Comparison of ENCODE assay signal across 1 cellular context in the genomic region with DNA sequence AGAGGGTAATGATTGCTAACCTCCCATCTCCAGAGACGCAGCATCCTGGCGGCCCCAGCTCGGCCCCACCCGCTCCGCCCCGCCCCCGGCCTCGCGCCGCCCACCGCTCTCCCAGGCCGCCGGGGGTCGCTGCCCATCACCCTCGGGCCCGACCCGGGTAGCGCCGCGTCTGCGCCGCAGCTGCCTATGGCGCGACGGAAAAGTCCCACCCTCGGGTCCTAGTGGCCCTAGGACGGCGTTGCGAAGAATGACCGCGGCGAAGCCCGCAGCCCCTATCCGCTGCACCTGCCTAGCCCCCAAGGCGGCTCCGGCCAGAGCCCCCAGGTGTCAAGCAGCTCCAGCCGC.
A peak's percentile ranks its signal among the peaks of the same experiment; 100 is the strongest.
TF ChIP-seq lines count a peak whose summit lies in the region.

No MANE protein-coding gene starts in this region.

TF ChIP-seq in K562, 482 proteins besides CTCF, POLR2A, EP300 and RAD21 (continued from another document):
- TF ChIP-seq, protein P1, sequence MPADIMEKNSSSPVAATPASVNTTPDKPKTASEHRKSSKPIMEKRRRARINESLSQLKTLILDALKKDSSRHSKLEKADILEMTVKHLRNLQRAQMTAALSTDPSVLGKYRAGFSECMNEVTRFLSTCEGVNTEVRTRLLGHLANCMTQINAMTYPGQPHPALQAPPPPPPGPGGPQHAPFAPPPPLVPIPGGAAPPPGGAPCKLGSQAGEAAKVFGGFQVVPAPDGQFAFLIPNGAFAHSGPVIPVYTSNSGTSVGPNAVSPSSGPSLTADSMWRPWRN (IDR thresholded peaks at IDR 0.05; ENCODE audit: low read depth), result no peak
- TF ChIP-seq SAP30 (IDR thresholded peaks at IDR 0.05; ENCODE audit: borderline replicate concordance, insufficient read depth, low read depth, low read length, poor library complexity, severe bottlenecking) (peak; percentile 33), TCFL5 (CRISPR knock-in tag; conservative IDR thresholded peaks at IDR 0.05) (no peak)
